Comparison of ENCODE assay signal across 1 cellular context in genomic region chr4:183099537-183100297, GRCh38.
TF ChIP-seq lines count a peak whose summit lies in the region.

No MANE protein-coding gene starts in this region.

TF ChIP-seq in GM23338, 12 proteins besides CTCF, POLR2A, EP300 and RAD21 (continued from another document):
- TF ChIP-seq REST (IDR thresholded peaks at IDR 0.05; ENCODE audit: unreplicated experiment): no peak
- no peak for TF ChIP-seq EZH2 (IDR thresholded peaks at IDR 0.05; ENCODE audit: low read depth, unreplicated experiment)
- no peak for TF ChIP-seq NANOG (IDR thresholded peaks at IDR 0.05; ENCODE audit: borderline replicate concordance)
TF ChIP-seq in GM23338: peak in this region for 0.
